ENCODE assay signal across 8 cellular contexts in genomic region chrX:76148753-76149152, GRCh38. TPM values are rescaled to one million over a fixed set of nuclear protein-coding genes. Genes with fewer than 3 reads are reported as not detected.
DNase-seq lines count a peak whose midpoint lies in the region; ATAC-seq and TF ChIP-seq lines count a peak whose summit lies in the region.

No MANE protein-coding gene starts in this region.

- H3F3A ChIP-seq in neural progenitor cell (ENCODE audit: low read depth): peaks cover 16% of the 10 kb centered on the region

- H3K4me1 ChIP-seq in neural progenitor cell: peaks cover 19% of the 10 kb centered on the region

- no peaks in the 10 kb centered on the region for H3K79me2 ChIP-seq in neural progenitor cell (ENCODE audit: low read depth)

- DNase-seq in COR-L47 (lab: John Stamatoyannopoulos, UW): peak; percentile 23
- DNase-seq in NCI-H2171 (lab: John Stamatoyannopoulos, UW): peak; percentile 0
- peak; percentile 64 for DNase-seq in activated CD4-positive, alpha-beta T cell treated with anti-CD3 and anti-CD28 coated beads, Interleukin-2, amount 10 ng/mL, durations not matched to agents 7 days and 5 days
- peak; percentile 6 for DNase-seq in endothelial cell (ENCODE audit: low spot score)
- peak; percentile 7 for DNase-seq in neural progenitor cell (ENCODE audit: low spot score)
- DNase-seq in inferior parietal cortex (ENCODE audit: extremely low spot score): no peak
- no peak for DNase-seq in hepatic stellate cell (ENCODE audit: low spot score)

- no peaks in the 10 kb centered on the region for H3K9me3 Mint-ChIP-seq in activated CD4-positive, alpha-beta T cell treated with anti-CD3 and anti-CD28 coated beads, Interleukin-2, amount 10 ng/mL, durations not matched to agents 7 days and 5 days
- no peaks in the 10 kb centered on the region for H3K9me3 Mint-ChIP-seq in endothelial cell (ENCODE audit: unreplicated experiment)
- no peaks in the 10 kb centered on the region for H3K9me3 Mint-ChIP-seq in neural progenitor cell

- H3K4me3 Mint-ChIP-seq in activated CD4-positive, alpha-beta T cell treated with anti-CD3 and anti-CD28 coated beads, Interleukin-2, amount 10 ng/mL, durations not matched to agents 7 days and 5 days: peak overlapping the region; percentile 75
- peak overlapping the region; percentile 11 for H3K4me3 Mint-ChIP-seq in endothelial cell (ENCODE audit: unreplicated experiment)
- peak overlapping the region; percentile 64 for H3K4me3 Mint-ChIP-seq in neural progenitor cell

- H3K4me1 Mint-ChIP-seq in activated CD4-positive, alpha-beta T cell treated with anti-CD3 and anti-CD28 coated beads, Interleukin-2, amount 10 ng/mL, durations not matched to agents 7 days and 5 days: peaks cover 19% of the 10 kb centered on the region
- H3K4me1 Mint-ChIP-seq in endothelial cell (ENCODE audit: unreplicated experiment) (peaks cover 14% of the 10 kb centered on the region), neural progenitor cell (peaks cover 23% of the 10 kb centered on the region)

- POLR2A ChIA-PET in activated CD4-positive, alpha-beta T cell treated with anti-CD3 and anti-CD28 coated beads, Interleukin-2, amount 10 ng/mL, durations not matched to agents 7 days and 5 days (lab: Charles Lee): no interaction called here

- peaks cover under 1% of the 10 kb centered on the region for H3K27me3 Mint-ChIP-seq in activated CD4-positive, alpha-beta T cell treated with anti-CD3 and anti-CD28 coated beads, Interleukin-2, amount 10 ng/mL, durations not matched to agents 7 days and 5 days
- H3K27me3 Mint-ChIP-seq in endothelial cell (ENCODE audit: unreplicated experiment): no peaks in the 10 kb centered on the region
- no peaks in the 10 kb centered on the region for H3K27me3 Mint-ChIP-seq in neural progenitor cell (ENCODE audit: insufficient read depth, low read depth)

- H3K36me3 ChIP-seq in neural progenitor cell: no peaks in the 10 kb centered on the region

- no peak overlapping the region for H3K9ac ChIP-seq in neural progenitor cell

- H3K27ac Mint-ChIP-seq in activated CD4-positive, alpha-beta T cell treated with anti-CD3 and anti-CD28 coated beads, Interleukin-2, amount 10 ng/mL, durations not matched to agents 7 days and 5 days: peak overlapping the region; percentile 99
- peak overlapping the region; percentile 93 for H3K27ac Mint-ChIP-seq in endothelial cell (ENCODE audit: unreplicated experiment)
- H3K27ac Mint-ChIP-seq in neural progenitor cell: peak overlapping the region; percentile 55

- no peaks in the 10 kb centered on the region for H3K9me3 ChIP-seq in neural progenitor cell (ENCODE audit: low read depth)

- peak overlapping the region; percentile 66 for H3K4me2 ChIP-seq in neural progenitor cell

- H3K27ac ChIP-seq in neural progenitor cell: no peak overlapping the region

- TF ChIP-seq CTCF in endothelial cell (IDR thresholded peaks at IDR 0.05; ENCODE audit: unreplicated experiment): no peak
- TF ChIP-seq CTCF in neural progenitor cell (IDR thresholded peaks at IDR 0.05): no peak

- no peaks in the 10 kb centered on the region for H3K27me3 ChIP-seq in neural progenitor cell

- H3K36me3 Mint-ChIP-seq in activated CD4-positive, alpha-beta T cell treated with anti-CD3 and anti-CD28 coated beads, Interleukin-2, amount 10 ng/mL, durations not matched to agents 7 days and 5 days (ENCODE audit: low read depth): no peaks in the 10 kb centered on the region
- no peaks in the 10 kb centered on the region for H3K36me3 Mint-ChIP-seq in endothelial cell (ENCODE audit: low read depth, unreplicated experiment)
- H3K36me3 Mint-ChIP-seq in neural progenitor cell: no peaks in the 10 kb centered on the region

- H3K4me3 ChIP-seq in neural progenitor cell: no peak overlapping the region

- CTCF ChIA-PET in activated CD4-positive, alpha-beta T cell treated with anti-CD3 and anti-CD28 coated beads, Interleukin-2, amount 10 ng/mL, durations not matched to agents 7 days and 5 days (lab: Charles Lee): no interaction called here

- H4K20me1 ChIP-seq in neural progenitor cell (ENCODE audit: low read depth): no peaks in the 10 kb centered on the region

- peak; percentile 8 for ATAC-seq in GM21576 (IDR thresholded peaks at IDR 0.05; ENCODE audit: unreplicated experiment)

- no peak overlapping the region for H2AFZ ChIP-seq in neural progenitor cell (replicated peaks)

RNA-seq across cellular contexts. Expression of gene PBDC1, which starts 24.1 kb away (rescaled TPM):
- 10 to 100 TPM; 24.2 to 25.4 TPM for total RNA-seq in activated CD4-positive, alpha-beta T cell treated with anti-CD3 and anti-CD28 coated beads, Interleukin-2, amount 10 ng/mL, durations not matched to agents 7 days and 5 days
- total RNA-seq in endothelial cell (ENCODE audit: unreplicated experiment): 29.5 TPM
- total RNA-seq in neural progenitor cell (ENCODE audit: low replicate concordance): 16.0 and 17.3 TPM in 2 replicates

Comparison
In these comparisons a context has a peak if more than half of its experiments do, and no peak if none do; other contexts are left out.
1. DNase-seq: peak in COR-L47 (single experiment), NCI-H2171 (single experiment), activated CD4-positive, alpha-beta T cell treated with anti-CD3 and anti-CD28 coated beads, Interleukin-2, amount 10 ng/mL, durations not matched to agents 7 days and 5 days (single experiment), endothelial cell (single experiment) and neural progenitor cell (single experiment); none in inferior parietal cortex (single experiment) and hepatic stellate cell (single experiment).
2. H3K4me3 Mint-ChIP-seq: peak in every context shown above with its lines; median percentile 75 in activated CD4-positive, alpha-beta T cell treated with anti-CD3 and anti-CD28 coated beads, Interleukin-2, amount 10 ng/mL, durations not matched to agents 7 days and 5 days; 64 in neural progenitor cell; 11 in endothelial cell.
3. Peak in every context shown above with its lines, with median percentiles within 50 percentile points of each other: H3K27ac Mint-ChIP-seq.